ENCODE assay signal across 9 cellular contexts in genomic region chr9:114348261-114348905, GRCh38. TPM values are rescaled to one million over a fixed set of nuclear protein-coding genes. Genes with fewer than 3 reads are reported as not detected.
DNase-seq lines count a peak whose midpoint lies in the region; ATAC-seq lines count a peak whose summit lies in the region.
"Had no signal": no experiment of that assay in that cellular context is flagged by ENCODE, and none has a peak within 500 bp of the region (broad histone marks: within the 10 kb centered on the region; RNA-seq: fewer than 3 reads in every experiment).

No MANE protein-coding gene starts in this region.

- H3K79me1 ChIP-seq in neuronal stem cell (ENCODE audit: low read depth, low read length) = no peaks in the 10 kb centered on the region

- H3K4me3 Mint-ChIP-seq in CD4-positive, alpha-beta memory T cell = no peak overlapping the region

- H2BK12ac ChIP-seq in neuronal stem cell (ENCODE audit: low read length) = no peak overlapping the region

- H3K36me3 ChIP-seq in CD4-positive, alpha-beta memory T cell (ENCODE audit: insufficient read depth, low read length) = peaks cover 82% of the 10 kb centered on the region
- peaks cover 76% of the 10 kb centered on the region for H3K36me3 ChIP-seq in NT2/D1 (ENCODE audit: insufficient read depth, insufficient read length, low read length)
- peaks cover 18 to 75% of the 10 kb centered on the region in 2 donors for H3K36me3 ChIP-seq in neuronal stem cell (replicated peaks in 1 of 2; ENCODE audit: control insufficient read depth in 2 of 2, insufficient read depth in 2 of 2, low read length in 2 of 2)

- H2BK15ac ChIP-seq in neuronal stem cell (ENCODE audit: low read length) = no peak overlapping the region

- H2BK120ac ChIP-seq in neuronal stem cell (ENCODE audit: low read depth, low read length) = no peak overlapping the region

- peak overlapping the region; percentile 30 for H2AFZ ChIP-seq in neuronal stem cell (ENCODE audit: low read length)

- H3K14ac ChIP-seq in neuronal stem cell (ENCODE audit: low read length) = no peak overlapping the region

- intact Hi-C loops in CD4-positive, alpha-beta memory T cell (cut with micrococcal nuclease) = loop anchor here (2.0 to 10.0 kb wide), 2 partner anchors 36 to 246 kb away; no protein-coding TSS in a partner anchor

- no peak overlapping the region for H2BK5ac ChIP-seq in neuronal stem cell (ENCODE audit: low read length)

- H3K4me1 Mint-ChIP-seq in CD4-positive, alpha-beta memory T cell = peaks cover 28 to 54% (median 37%) of the 10 kb centered on the region in 4 donors

- no CpG with 5 or more reads among the region's 12 CpGs for WGBS in neuronal stem cell (ENCODE audit: extremely low coverage in 2 of 2, insufficient read length in 2 of 2, insufficient replicate concordance in 1 of 2), 2 donors

- no peak overlapping the region for H3K4me2 ChIP-seq in neuronal stem cell (ENCODE audit: insufficient read depth, low read length, poor library complexity, severe bottlenecking)

- no peak overlapping the region for H4K8ac ChIP-seq in neuronal stem cell (ENCODE audit: low read depth, low read length)

- H3K4ac ChIP-seq in neuronal stem cell (ENCODE audit: low read length) = no peak overlapping the region

- H3K27ac Mint-ChIP-seq in CD4-positive, alpha-beta memory T cell = peak overlapping the region; percentile 84 to 95 (median 92)

- no peaks in the 10 kb centered on the region for H3K9me3 ChIP-seq in CD4-positive, alpha-beta memory T cell (ENCODE audit: control insufficient read depth in 1 of 2, low read length in 2 of 2)
- no peaks in the 10 kb centered on the region for H3K9me3 ChIP-seq in NT2/D1 (ENCODE audit: insufficient read depth, low read length)
- H3K9me3 ChIP-seq in neuronal stem cell (replicated peaks in 1 of 2; ENCODE audit: control insufficient read depth in 2 of 2, insufficient read depth in 1 of 2, low read depth in 1 of 2, low read length in 2 of 2) = no peaks in the 10 kb centered on the region

- H3K9ac ChIP-seq in NT2/D1 (ENCODE audit: insufficient read length, low read depth) (peak overlapping the region; percentile 54), neuronal stem cell (ENCODE audit: low read depth, low read length, poor library complexity) (no peak overlapping the region)

- ATAC-seq in GM19455 (IDR thresholded peaks at IDR 0.05; ENCODE audit: unreplicated experiment) = no peak
- ATAC-seq in HG03354 (IDR thresholded peaks at IDR 0.05; ENCODE audit: poor library complexity, severe bottlenecking, unreplicated experiment) = no peak

- H3K4me1 ChIP-seq in CD4-positive, alpha-beta memory T cell (ENCODE audit: insufficient read depth, low read length) = peaks cover 42% of the 10 kb centered on the region
- H3K4me1 ChIP-seq in NT2/D1 (ENCODE audit: insufficient read depth, insufficient read length) (peaks cover 13% of the 10 kb centered on the region), neuronal stem cell (ENCODE audit: control insufficient read depth in 2 of 2, insufficient read depth in 1 of 2, low read depth in 1 of 2, low read length in 2 of 2) (peaks cover 9 to 18% of the 10 kb centered on the region in 2 donors)

- no peak overlapping the region for H3K4me3 ChIP-seq in CD4-positive, alpha-beta memory T cell (ENCODE audit: low read length in 2 of 2)
- H3K4me3 ChIP-seq in NT2/D1 (ENCODE audit: insufficient read length, low read depth) (no peak overlapping the region), neuronal stem cell (ENCODE audit: low read length in 2 of 2) (no peak overlapping the region)

- no peaks in the 10 kb centered on the region for H3K27me3 Mint-ChIP-seq in CD4-positive, alpha-beta memory T cell

- peaks cover 80 to 89% of the 10 kb centered on the region in 2 donors for H3K36me3 Mint-ChIP-seq in CD4-positive, alpha-beta memory T cell

- no peak overlapping the region for H3K23ac ChIP-seq in neuronal stem cell (ENCODE audit: low read depth, low read length, poor library complexity)

- H3K27me3 ChIP-seq in CD4-positive, alpha-beta memory T cell (ENCODE audit: insufficient read depth, low read length) = no peaks in the 10 kb centered on the region
- H3K27me3 ChIP-seq in NT2/D1 (ENCODE audit: insufficient read depth, insufficient read length) = no peaks in the 10 kb centered on the region
- H3K27me3 ChIP-seq in neuronal stem cell (ENCODE audit: control insufficient read depth in 3 of 3, insufficient read depth in 3 of 3, low read depth in 1 of 3, low read length in 3 of 3) = no peaks in the 10 kb centered on the region

- CTCF ChIA-PET in CD4-positive, alpha-beta memory T cell (lab: Charles Lee; ENCODE audit: partially characterized antibody) = interaction anchor here (1.4 kb wide), 2 partner anchors 37 to 305 kb away, joined by 4 read pairs; no protein-coding TSS in a partner anchor

- H3K18ac ChIP-seq in neuronal stem cell (ENCODE audit: low read length) = peak overlapping the region; percentile 42

- H4K91ac ChIP-seq in neuronal stem cell (ENCODE audit: low read depth, low read length, poor library complexity) = no peak overlapping the region

- no peaks in the 10 kb centered on the region for H3K9me3 Mint-ChIP-seq in CD4-positive, alpha-beta memory T cell

- H2AK5ac ChIP-seq in neuronal stem cell (ENCODE audit: low read depth, low read length) = no peak overlapping the region

- peak overlapping the region; percentile 30 for H3K27ac ChIP-seq in CD4-positive, alpha-beta memory T cell (ENCODE audit: low read depth, low read length)
- H3K27ac ChIP-seq in cingulate gyrus (ENCODE audit: low read depth, low read length) (peak overlapping the region; percentile 95), neuronal stem cell (replicated peaks; ENCODE audit: low read length) (peak overlapping the region; percentile 9)

- POLR2A ChIA-PET in CD4-positive, alpha-beta memory T cell (lab: Charles Lee; ENCODE audit: partially characterized antibody) = interaction anchor here (3.8 to 37.6 kb wide), 4 partner anchors 16 to 45 kb away, joined by 18 to 1614 read pairs (median 57); partner anchors contain the start of gene AKNA

- no peak for DNase-seq in CD4-positive, alpha-beta memory T cell
- DNase-seq in NT2/D1 (ENCODE audit: low read depth, low spot score) (no peak), neuronal stem cell (ENCODE audit: low spot score) (no peak), dedifferentiated amniotic fluid mesenchymal stem cell (ENCODE audit: extremely low spot score) (no peak), NCI-H345 treated with DMSO at 0.1 percent for 48 hours (lab: John Stamatoyannopoulos, UW; ENCODE audit: unreplicated experiment) (no peak)
- DNase-seq: NCI-H69 had no signal

RNA-seq across cellular contexts. Expression of gene ORM2, which starts 18.7 kb away (rescaled TPM):
- not detected for total RNA-seq in CD4-positive, alpha-beta memory T cell
- not detected for polyA plus RNA-seq in CD4-positive, alpha-beta memory T cell
- 0.14 TPM for polyA plus RNA-seq in neuronal stem cell (2013, experiment 1 of 2)
- polyA plus RNA-seq in neuronal stem cell (2013, experiment 2 of 2) = 0.08 TPM

RNA-seq across cellular contexts. Expression of gene ORM1, which starts 25.5 kb away (rescaled TPM):
- total RNA-seq in CD4-positive, alpha-beta memory T cell = not detected
- not detected for polyA plus RNA-seq in CD4-positive, alpha-beta memory T cell
- polyA plus RNA-seq in neuronal stem cell (2013, experiment 1 of 2) = not detected
- not detected for polyA plus RNA-seq in neuronal stem cell (2013, experiment 2 of 2)

RNA-seq across cellular contexts. Expression of gene AKNA, which starts 39.4 kb away (rescaled TPM):
- 100 to 1,000 TPM; 374 to 375 TPM for total RNA-seq in CD4-positive, alpha-beta memory T cell
- polyA plus RNA-seq in CD4-positive, alpha-beta memory T cell = 10 to 100 TPM in 1 of 2 donors, 1 to 10 TPM in 1; 1.9 to 35.6 TPM
- polyA plus RNA-seq in neuronal stem cell (2013, experiment 1 of 2) = 13.9 TPM
- polyA plus RNA-seq in neuronal stem cell (2013, experiment 2 of 2) = 13.8 TPM

Comparison
In these comparisons a context has a peak if more than half of its experiments do, and no peak if none do; other contexts are left out.
1. H3K27ac ChIP-seq: peak in every context shown above with its lines; median percentile 95 in cingulate gyrus; 30 in CD4-positive, alpha-beta memory T cell; 9 in neuronal stem cell.